ENCODE assay signal across 1 cellular context in genomic region chr19:45814851-45815481, GRCh38.
TF ChIP-seq lines count a peak whose summit lies in the region.

RSPH6A (minus strand) TSS chr19:45815308; CDS start chr19:45815176, 132 bp downstream.

TF ChIP-seq in SK-N-SH, 30 proteins besides CTCF, POLR2A, EP300 and RAD21 (continued from another document):
- TF ChIP-seq, protein P1, sequence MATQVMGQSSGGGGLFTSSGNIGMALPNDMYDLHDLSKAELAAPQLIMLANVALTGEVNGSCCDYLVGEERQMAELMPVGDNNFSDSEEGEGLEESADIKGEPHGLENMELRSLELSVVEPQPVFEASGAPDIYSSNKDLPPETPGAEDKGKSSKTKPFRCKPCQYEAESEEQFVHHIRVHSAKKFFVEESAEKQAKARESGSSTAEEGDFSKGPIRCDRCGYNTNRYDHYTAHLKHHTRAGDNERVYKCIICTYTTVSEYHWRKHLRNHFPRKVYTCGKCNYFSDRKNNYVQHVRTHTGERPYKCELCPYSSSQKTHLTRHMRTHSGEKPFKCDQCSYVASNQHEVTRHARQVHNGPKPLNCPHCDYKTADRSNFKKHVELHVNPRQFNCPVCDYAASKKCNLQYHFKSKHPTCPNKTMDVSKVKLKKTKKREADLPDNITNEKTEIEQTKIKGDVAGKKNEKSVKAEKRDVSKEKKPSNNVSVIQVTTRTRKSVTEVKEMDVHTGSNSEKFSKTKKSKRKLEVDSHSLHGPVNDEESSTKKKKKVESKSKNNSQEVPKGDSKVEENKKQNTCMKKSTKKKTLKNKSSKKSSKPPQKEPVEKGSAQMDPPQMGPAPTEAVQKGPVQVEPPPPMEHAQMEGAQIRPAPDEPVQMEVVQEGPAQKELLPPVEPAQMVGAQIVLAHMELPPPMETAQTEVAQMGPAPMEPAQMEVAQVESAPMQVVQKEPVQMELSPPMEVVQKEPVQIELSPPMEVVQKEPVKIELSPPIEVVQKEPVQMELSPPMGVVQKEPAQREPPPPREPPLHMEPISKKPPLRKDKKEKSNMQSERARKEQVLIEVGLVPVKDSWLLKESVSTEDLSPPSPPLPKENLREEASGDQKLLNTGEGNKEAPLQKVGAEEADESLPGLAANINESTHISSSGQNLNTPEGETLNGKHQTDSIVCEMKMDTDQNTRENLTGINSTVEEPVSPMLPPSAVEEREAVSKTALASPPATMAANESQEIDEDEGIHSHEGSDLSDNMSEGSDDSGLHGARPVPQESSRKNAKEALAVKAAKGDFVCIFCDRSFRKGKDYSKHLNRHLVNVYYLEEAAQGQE (IDR thresholded peaks at IDR 0.05; ENCODE audit: low read depth, low read length) = no peak
